ENCODE assay signal across 1 cellular context in genomic region chr3:32947466-32948238, GRCh38.
TF ChIP-seq lines count a peak whose summit lies in the region.

No MANE protein-coding gene starts in this region.

TF ChIP-seq in HepG2, 621 proteins besides CTCF, POLR2A, EP300 and RAD21 (continued from another document and continues in another):
- TF ChIP-seq ZNF841 (CRISPR knock-in tag; IDR thresholded peaks at IDR 0.05; ENCODE audit: borderline replicate concordance), result no peak
- no peak for TF ChIP-seq ZNF44 (CRISPR knock-in tag; IDR thresholded peaks at IDR 0.05)
- TF ChIP-seq MED13 (CRISPR knock-in tag; IDR thresholded peaks at IDR 0.05), result no peak
- no peak for TF ChIP-seq ZNF562 (CRISPR knock-in tag; IDR thresholded peaks at IDR 0.05; ENCODE audit: borderline replicate concordance)
- no peak for TF ChIP-seq SUZ12 (IDR thresholded peaks at IDR 0.05; ENCODE audit: low read depth, low read length)
- TF ChIP-seq YEATS2 (CRISPR knock-in tag; IDR thresholded peaks at IDR 0.05; ENCODE audit: borderline replicate concordance), result peak; percentile 35; the same call in 1 of the 2 replicates
- TF ChIP-seq GTF3A (CRISPR knock-in tag; conservative IDR thresholded peaks at IDR 0.05), result no peak
- TF ChIP-seq ISL2 (CRISPR knock-in tag; IDR thresholded peaks at IDR 0.05), result no peak
- peak; percentile 64 for TF ChIP-seq REPIN1 (CRISPR knock-in tag; IDR thresholded peaks at IDR 0.05; ENCODE audit: borderline replicate concordance, low read depth)
- TF ChIP-seq KIAA2018 (CRISPR knock-in tag; IDR thresholded peaks at IDR 0.05; ENCODE audit: borderline replicate concordance), result no peak
- no peak for TF ChIP-seq ZNF768 (CRISPR knock-in tag; IDR thresholded peaks at IDR 0.05)
- TF ChIP-seq BCL3 (CRISPR knock-in tag; IDR thresholded peaks at IDR 0.05), result no peak
- peak; percentile 64; the same call in 1 of the 2 replicates for TF ChIP-seq SMAD3 (CRISPR knock-in tag; IDR thresholded peaks at IDR 0.05)
- TF ChIP-seq GZF1 (CRISPR knock-in tag; IDR thresholded peaks at IDR 0.05), result no peak
- peak; percentile 26; the same call in 1 of the 2 replicates for TF ChIP-seq IRF2 (CRISPR knock-in tag; IDR thresholded peaks at IDR 0.05)
- TF ChIP-seq ZSCAN25 (CRISPR knock-in tag; IDR thresholded peaks at IDR 0.05), result no peak; the same call in 1 of the 2 replicates
- no peak for TF ChIP-seq ETV6 (CRISPR knock-in tag; conservative IDR thresholded peaks at IDR 0.05)
- TF ChIP-seq MAFG (CRISPR knock-in tag; IDR thresholded peaks at IDR 0.05), result no peak
- TF ChIP-seq, protein P1, sequence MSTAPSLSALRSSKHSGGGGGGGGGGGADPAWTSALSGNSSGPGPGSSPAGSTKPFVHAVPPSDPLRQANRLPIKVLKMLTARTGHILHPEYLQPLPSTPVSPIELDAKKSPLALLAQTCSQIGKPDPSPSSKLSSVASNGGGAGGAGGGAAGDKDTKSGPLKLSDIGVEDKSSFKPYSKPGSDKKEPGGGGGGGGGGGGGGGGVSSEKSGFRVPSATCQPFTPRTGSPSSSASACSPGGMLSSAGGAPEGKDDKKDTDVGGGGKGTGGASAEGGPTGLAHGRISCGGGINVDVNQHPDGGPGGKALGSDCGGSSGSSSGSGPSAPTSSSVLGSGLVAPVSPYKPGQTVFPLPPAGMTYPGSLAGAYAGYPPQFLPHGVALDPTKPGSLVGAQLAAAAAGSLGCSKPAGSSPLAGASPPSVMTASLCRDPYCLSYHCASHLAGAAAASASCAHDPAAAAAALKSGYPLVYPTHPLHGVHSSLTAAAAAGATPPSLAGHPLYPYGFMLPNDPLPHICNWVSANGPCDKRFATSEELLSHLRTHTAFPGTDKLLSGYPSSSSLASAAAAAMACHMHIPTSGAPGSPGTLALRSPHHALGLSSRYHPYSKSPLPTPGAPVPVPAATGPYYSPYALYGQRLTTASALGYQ (CRISPR knock-in tag; IDR thresholded peaks at IDR 0.05), result no peak
- TF ChIP-seq ZNF205 (CRISPR knock-in tag; IDR thresholded peaks at IDR 0.05), result peak; percentile 62; the same call in 1 of the 2 replicates
- 0 out of 2 replicates have a peak, but pooled peaks have one; percentile 33 for TF ChIP-seq ZKSCAN8 (CRISPR knock-in tag; IDR thresholded peaks at IDR 0.05; ENCODE audit: borderline replicate concordance)
- TF ChIP-seq ZNF124 (CRISPR knock-in tag; IDR thresholded peaks at IDR 0.05), result no peak
- no peak for TF ChIP-seq KDM5A (IDR thresholded peaks at IDR 0.05; ENCODE audit: borderline replicate concordance, low read length)
- TF ChIP-seq, protein P2, sequence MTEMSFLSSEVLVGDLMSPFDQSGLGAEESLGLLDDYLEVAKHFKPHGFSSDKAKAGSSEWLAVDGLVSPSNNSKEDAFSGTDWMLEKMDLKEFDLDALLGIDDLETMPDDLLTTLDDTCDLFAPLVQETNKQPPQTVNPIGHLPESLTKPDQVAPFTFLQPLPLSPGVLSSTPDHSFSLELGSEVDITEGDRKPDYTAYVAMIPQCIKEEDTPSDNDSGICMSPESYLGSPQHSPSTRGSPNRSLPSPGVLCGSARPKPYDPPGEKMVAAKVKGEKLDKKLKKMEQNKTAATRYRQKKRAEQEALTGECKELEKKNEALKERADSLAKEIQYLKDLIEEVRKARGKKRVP (CRISPR knock-in tag; IDR thresholded peaks at IDR 0.05), result no peak
- TF ChIP-seq MAZ (IDR thresholded peaks at IDR 0.05; ENCODE audit: borderline replicate concordance, low read depth, low read length), result no peak
- TF ChIP-seq MAZ (CRISPR knock-in tag; IDR thresholded peaks at IDR 0.05; ENCODE audit: low read depth), result no peak
- TF ChIP-seq MYPOP (CRISPR knock-in tag; IDR thresholded peaks at IDR 0.05), result no peak
- TF ChIP-seq, protein P3, sequence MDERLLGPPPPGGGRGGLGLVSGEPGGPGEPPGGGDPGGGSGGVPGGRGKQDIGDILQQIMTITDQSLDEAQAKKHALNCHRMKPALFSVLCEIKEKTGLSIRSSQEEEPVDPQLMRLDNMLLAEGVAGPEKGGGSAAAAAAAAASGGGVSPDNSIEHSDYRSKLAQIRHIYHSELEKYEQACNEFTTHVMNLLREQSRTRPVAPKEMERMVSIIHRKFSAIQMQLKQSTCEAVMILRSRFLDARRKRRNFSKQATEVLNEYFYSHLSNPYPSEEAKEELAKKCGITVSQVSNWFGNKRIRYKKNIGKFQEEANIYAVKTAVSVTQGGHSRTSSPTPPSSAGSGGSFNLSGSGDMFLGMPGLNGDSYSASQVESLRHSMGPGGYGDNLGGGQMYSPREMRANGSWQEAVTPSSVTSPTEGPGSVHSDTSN (CRISPR knock-in tag; IDR thresholded peaks at IDR 0.05), result no peak
- TF ChIP-seq SMARCC2 (IDR thresholded peaks at IDR 0.05), result no peak
- no peak for TF ChIP-seq KMT2B (CRISPR knock-in tag; IDR thresholded peaks at IDR 0.05)
- TF ChIP-seq, protein P4, sequence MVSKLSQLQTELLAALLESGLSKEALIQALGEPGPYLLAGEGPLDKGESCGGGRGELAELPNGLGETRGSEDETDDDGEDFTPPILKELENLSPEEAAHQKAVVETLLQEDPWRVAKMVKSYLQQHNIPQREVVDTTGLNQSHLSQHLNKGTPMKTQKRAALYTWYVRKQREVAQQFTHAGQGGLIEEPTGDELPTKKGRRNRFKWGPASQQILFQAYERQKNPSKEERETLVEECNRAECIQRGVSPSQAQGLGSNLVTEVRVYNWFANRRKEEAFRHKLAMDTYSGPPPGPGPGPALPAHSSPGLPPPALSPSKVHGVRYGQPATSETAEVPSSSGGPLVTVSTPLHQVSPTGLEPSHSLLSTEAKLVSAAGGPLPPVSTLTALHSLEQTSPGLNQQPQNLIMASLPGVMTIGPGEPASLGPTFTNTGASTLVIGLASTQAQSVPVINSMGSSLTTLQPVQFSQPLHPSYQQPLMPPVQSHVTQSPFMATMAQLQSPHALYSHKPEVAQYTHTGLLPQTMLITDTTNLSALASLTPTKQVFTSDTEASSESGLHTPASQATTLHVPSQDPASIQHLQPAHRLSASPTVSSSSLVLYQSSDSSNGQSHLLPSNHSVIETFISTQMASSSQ (IDR thresholded peaks at IDR 0.05; ENCODE audit: low read depth), result no peak
- TF ChIP-seq, protein P4 (CRISPR knock-in tag; IDR thresholded peaks at IDR 0.05; ENCODE audit: borderline replicate concordance), result no peak
- no peak for TF ChIP-seq PAWR (CRISPR knock-in tag; IDR thresholded peaks at IDR 0.05; ENCODE audit: borderline replicate concordance)
- peak; percentile 65; the same call in 1 of the 2 replicates for TF ChIP-seq MIXL1 (CRISPR knock-in tag; IDR thresholded peaks at IDR 0.05)
- no peak for TF ChIP-seq PCBP2 (optimal IDR thresholded peaks at IDR 0.05; ENCODE audit: low read depth, low read length, poor library complexity, severe bottlenecking)
- no peak for TF ChIP-seq ZNF530 (CRISPR knock-in tag; IDR thresholded peaks at IDR 0.05; ENCODE audit: low read depth)
- no peak for TF ChIP-seq RFXAP (CRISPR knock-in tag; IDR thresholded peaks at IDR 0.05; ENCODE audit: borderline replicate concordance)
